8 cellular contexts compared by ENCODE assay signal in the genomic region with DNA sequence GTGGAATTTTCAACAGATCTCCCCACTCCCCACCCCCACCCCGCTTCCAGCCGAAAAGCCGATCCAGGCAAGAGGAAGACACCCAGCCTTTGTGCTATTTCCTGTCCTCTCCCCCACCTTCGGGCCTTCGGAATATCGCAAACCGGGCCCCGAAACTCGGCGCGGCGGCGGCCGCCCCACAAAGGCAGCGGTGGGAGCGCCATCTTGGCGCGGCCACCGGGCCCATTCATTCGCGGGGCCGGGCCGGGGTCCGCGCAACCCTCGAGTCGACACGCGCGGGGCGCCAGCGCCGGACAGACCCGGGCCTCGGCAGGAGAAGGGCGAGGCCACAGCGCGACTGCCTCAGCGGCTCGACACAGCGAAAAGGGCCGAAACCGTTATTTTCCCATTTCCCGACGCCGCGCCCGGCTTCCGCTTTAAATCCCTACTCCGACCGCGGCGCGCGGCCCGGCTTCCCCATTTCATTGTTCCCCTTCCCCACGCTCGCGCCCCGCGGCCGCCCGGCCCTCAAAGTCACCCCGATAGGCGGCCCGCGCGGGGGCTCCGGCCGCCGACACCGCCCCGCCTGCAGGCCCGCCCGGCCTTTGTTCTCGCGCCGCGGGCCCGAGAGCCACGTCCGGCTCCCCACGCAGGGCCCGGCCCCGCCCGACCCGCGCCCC. TPM values are rescaled to one million over a fixed set of nuclear protein-coding genes. Genes with fewer than 3 reads are reported as not detected.
DNase-seq lines count a peak whose midpoint lies in the region; ATAC-seq, FAIRE-seq and TF ChIP-seq lines count a peak whose summit lies in the region.

No MANE protein-coding gene starts in this region.

- H2BK20ac ChIP-seq in H1 (ENCODE audit: low read length) = no peak overlapping the region

- TF ChIP-seq CTCF in H1 (IDR thresholded peaks at IDR 0.05; ENCODE audit: control extremely low read depth in 1 of 3, insufficient read depth in 1 of 3, low read depth in 1 of 3, low read length in 3 of 3) (no peak), mesothelial cell of epicardium (IDR thresholded peaks at IDR 0.05; ENCODE audit: unreplicated experiment) (no peak), stomach (IDR thresholded peaks at IDR 0.05) (no peak)

- no peak overlapping the region for H3K23ac ChIP-seq in H1 (ENCODE audit: insufficient read length)

- no peak overlapping the region for H3K14ac ChIP-seq in H1 (ENCODE audit: insufficient read length)

- no peak for TF ChIP-seq EP300 in H1 (IDR thresholded peaks at IDR 0.05; ENCODE audit: borderline replicate concordance in 1 of 2, low read depth in 2 of 2, low read length in 2 of 2)
- no peak for TF ChIP-seq EP300 in stomach (IDR thresholded peaks at IDR 0.05)

- H3K36me3 ChIP-seq in H1 (ENCODE audit: control insufficient read depth in 2 of 4, insufficient read depth in 4 of 4, low read length in 3 of 4) (no peaks in the 10 kb centered on the region), stomach (peaks cover 0 to 2% (median under 1%) of the 10 kb centered on the region in 4 donors)

- peaks cover 18% of the 10 kb centered on the region for H3K36me3 Mint-ChIP-seq in activated CD4-positive, alpha-beta T cell treated with anti-CD3 and anti-CD28 coated beads, Interleukin-2, amount 10 ng/mL, durations not matched to agents 24 days and 14 days (ENCODE audit: low read depth)
- H3K36me3 Mint-ChIP-seq in mesothelial cell of epicardium = no peaks in the 10 kb centered on the region

- H2BK15ac ChIP-seq in H1 (ENCODE audit: low read length) = no peak overlapping the region

- no peak overlapping the region for H2AFZ ChIP-seq in H1 (ENCODE audit: low read length)

- peaks cover 9% of the 10 kb centered on the region in 2 experiments for H4K20me1 ChIP-seq in H1 (replicated peaks in 1 of 2; ENCODE audit: control insufficient read depth in 1 of 2, insufficient read depth in 2 of 2, low read length in 2 of 2)

- H3K4me1 Mint-ChIP-seq in activated CD4-positive, alpha-beta T cell treated with anti-CD3 and anti-CD28 coated beads, Interleukin-2, amount 10 ng/mL, durations not matched to agents 24 days and 14 days = peaks cover 35% of the 10 kb centered on the region
- peaks cover 39% of the 10 kb centered on the region for H3K4me1 Mint-ChIP-seq in mesothelial cell of epicardium

- peaks cover 44 to 51% of the 10 kb centered on the region in 2 experiments for H3K79me2 ChIP-seq in H1 (ENCODE audit: control insufficient read depth in 1 of 2, insufficient read depth in 2 of 2, low read length in 2 of 2)

- no peak for FAIRE-seq in H1 (lab: Jason Lieb, UNC)

- H3K4ac ChIP-seq in H1 (replicated peaks; ENCODE audit: insufficient read length, low read depth, low read length) = peak overlapping the region; percentile 69

- DNase-seq in ELR (ENCODE audit: low read depth) (peak; percentile 61), LHCN-M2 (ENCODE audit: low read depth) (peak; percentile 49), H1 (ENCODE audit: low read depth in 1 of 2, low spot score in 2 of 2) (no peak), mesothelial cell of epicardium (ENCODE audit: low spot score in 2 of 2, unreplicated experiment in 2 of 2) (peak in 1 of 2 experiments; percentile 62), stomach (peak; percentile 62), NCI-H526 treated with DMSO at 0.1 percent for 48 hours (lab: John Stamatoyannopoulos, UW) (no peak)
- peak; percentile 87 for DNase-seq in activated CD4-positive, alpha-beta T cell treated with anti-CD3 and anti-CD28 coated beads, Interleukin-2, amount 10 ng/mL, durations not matched to agents 24 days and 14 days

- TF ChIP-seq POLR2A in H1 (IDR thresholded peaks at IDR 0.05; ENCODE audit: control extremely low read depth in 1 of 2, low read depth in 2 of 2, low read length in 2 of 2) (peak in 1 of 2 experiments; percentile 42; a peak in 2 of 3 replicates), stomach (IDR thresholded peaks at IDR 0.05) (no peak)

- H3K27ac Mint-ChIP-seq in activated CD4-positive, alpha-beta T cell treated with anti-CD3 and anti-CD28 coated beads, Interleukin-2, amount 10 ng/mL, durations not matched to agents 24 days and 14 days = peak overlapping the region; percentile 86
- H3K27ac Mint-ChIP-seq in mesothelial cell of epicardium = peak overlapping the region; percentile 82

- peak overlapping the region; percentile 86 for H3K56ac ChIP-seq in H1 (replicated peaks; ENCODE audit: insufficient read length, low read depth, low read length)

- H3K4me3 ChIP-seq in H1 (ENCODE audit: extremely low read depth in 1 of 4, insufficient read depth in 2 of 4, low read depth in 3 of 4, low read length in 4 of 4) = peak overlapping the region; percentile 76 to 98 (median 89)
- peak overlapping the region; percentile 77 to 94 (median 86) for H3K4me3 ChIP-seq in stomach

- CTCF ChIA-PET in H1 (lab: Charles Lee; ENCODE audit: partially characterized antibody) = interaction anchor here (1.6 kb wide), 1 partner anchor 157 kb away, joined by 4 read pairs; no protein-coding TSS in a partner anchor

- POLR2A ChIA-PET in H1 (lab: Charles Lee; ENCODE audit: partially characterized antibody) = interaction anchor here (0.8 to 4.9 kb wide), 8 partner anchors 10 to 110 kb away, joined by 3 to 32 read pairs (median 16); a partner anchor contains a TSS

- 0% methylated on average over 54 of the region's 88 CpGs; no CpG with 5 or more reads in 1 of the 2 experiments for WGBS in H1 (ENCODE audit: extremely low coverage in 1 of 2, insufficient coverage in 1 of 2, insufficient read length in 1 of 2, insufficient replicate concordance in 2 of 2, low coverage in 1 of 2, low lambda C conversion rate in 2 of 2, missing lambda C conversion rate in 1 of 2), 2 experiments
- WGBS in stomach, 5 donors = 0 to 1% (median 0%) methylated on average over 7 to 88 of the region's 88 CpGs

- peak overlapping the region; percentile 98 for H4K91ac ChIP-seq in H1 (replicated peaks; ENCODE audit: insufficient read length, low read length)

- no peaks in the 10 kb centered on the region; the same call in 1 of the 2 replicates for H3K79me1 ChIP-seq in H1 (ENCODE audit: low read depth, low read length)

- H3K4me1 ChIP-seq in H1 (replicated peaks in 1 of 4; ENCODE audit: control insufficient read depth in 3 of 4, insufficient read depth in 4 of 4, low read length in 3 of 4) (peaks cover 0 to 18% (median 13%) of the 10 kb centered on the region in 4 experiments; a peak in 6 of 7 replicates), stomach (peaks cover 29 to 80% (median 69%) of the 10 kb centered on the region in 4 donors)

- no peaks in the 10 kb centered on the region for H3K9me3 Mint-ChIP-seq in activated CD4-positive, alpha-beta T cell treated with anti-CD3 and anti-CD28 coated beads, Interleukin-2, amount 10 ng/mL, durations not matched to agents 24 days and 14 days
- H3K9me3 Mint-ChIP-seq in mesothelial cell of epicardium = no peaks in the 10 kb centered on the region

- H3K9ac ChIP-seq in H1 (replicated peaks in 1 of 4; ENCODE audit: extremely low read depth in 1 of 4, low read depth in 3 of 4, low read length in 3 of 4) = peak overlapping the region; percentile 70 to 94 (median 88)

- H3K4me3 Mint-ChIP-seq in activated CD4-positive, alpha-beta T cell treated with anti-CD3 and anti-CD28 coated beads, Interleukin-2, amount 10 ng/mL, durations not matched to agents 24 days and 14 days = peak overlapping the region; percentile 82
- H3K4me3 Mint-ChIP-seq in mesothelial cell of epicardium = peak overlapping the region; percentile 82

- ATAC-seq in GM21619 (IDR thresholded peaks at IDR 0.05; ENCODE audit: unreplicated experiment) = peak; percentile 13

- peak overlapping the region; percentile 87 for H3K18ac ChIP-seq in H1 (ENCODE audit: extremely low read depth, low read length)

- 0 out of 2 replicates have a peak overlapping the region, but pooled peaks have one; percentile 66 for H2BK5ac ChIP-seq in H1 (ENCODE audit: low read depth, low read length)

- H4K8ac ChIP-seq in H1 (ENCODE audit: extremely low read depth, insufficient read depth, low read length) = peak overlapping the region; percentile 96

- H3K23me2 ChIP-seq in H1 (ENCODE audit: low read depth, low read length) = peaks cover 7% of the 10 kb centered on the region; the same call in 1 of the 2 replicates

- H3K27me3 ChIP-seq in H1 (replicated peaks in 1 of 4; ENCODE audit: control insufficient read depth in 3 of 4, extremely low read depth in 1 of 4, insufficient read depth in 3 of 4, low read length in 3 of 4) (no peaks in the 10 kb centered on the region; a peak in 3 of 7 replicates), stomach (peaks cover 0 to 12% (median 0%) of the 10 kb centered on the region in 3 donors)

- peaks cover under 1% of the 10 kb centered on the region for H3K27me3 Mint-ChIP-seq in activated CD4-positive, alpha-beta T cell treated with anti-CD3 and anti-CD28 coated beads, Interleukin-2, amount 10 ng/mL, durations not matched to agents 24 days and 14 days
- peaks cover 5% of the 10 kb centered on the region for H3K27me3 Mint-ChIP-seq in mesothelial cell of epicardium (ENCODE audit: low read depth)

- intact Hi-C loops in activated CD4-positive, alpha-beta T cell treated with anti-CD3 and anti-CD28 coated beads, Interleukin-2, amount 10 ng/mL, durations not matched to agents 24 days and 14 days (cut with micrococcal nuclease) = loop anchor here (2.0 to 5.0 kb wide), 3 partner anchors 19 to 113 kb away; a partner anchor contains a TSS
- intact Hi-C loops in stomach (cut with DNase I; ENCODE audit: low total_unique reads) = no loop called here

- TF ChIP-seq RAD21 in H1 (IDR thresholded peaks at IDR 0.05 in 1 of 2, conservative IDR thresholded peaks at IDR 0.05 in 1 of 2; ENCODE audit: low read depth in 2 of 2, low read length in 2 of 2) = no peak

- peak overlapping the region; percentile 55; the same call in 1 of the 2 replicates for H3K27ac ChIP-seq in H1 (ENCODE audit: low read depth, low read length)
- peak overlapping the region; percentile 87 to 100 (median 96) for H3K27ac ChIP-seq in stomach

- no peak overlapping the region for H2AK5ac ChIP-seq in H1 (ENCODE audit: low read depth, low read length)

- H2BK120ac ChIP-seq in H1 (replicated peaks; ENCODE audit: low read depth, low read length) = peak overlapping the region; percentile 72

- no peak overlapping the region for H2BK12ac ChIP-seq in H1 (ENCODE audit: low read depth, low read length)

- no peak overlapping the region for H4K5ac ChIP-seq in H1 (ENCODE audit: insufficient read length, low read depth, low read length)

- H3K4me2 ChIP-seq in H1 (ENCODE audit: insufficient read depth in 1 of 2, low read depth in 2 of 2, low read length in 2 of 2) = peak overlapping the region; percentile 65 to 73

- H3K9me3 ChIP-seq in H1 (ENCODE audit: insufficient read depth in 2 of 2, low read depth in 1 of 2, low read length in 1 of 2) = no peaks in the 10 kb centered on the region
- no peaks in the 10 kb centered on the region for H3K9me3 ChIP-seq in stomach

RNA-seq across cellular contexts. Expression of a gene that starts 0.9 kb away (rescaled TPM):
- 81.9 and 99.8 TPM in 2 replicates for total RNA-seq in LHCN-M2 (2014; rRNA removed)
- polyA plus RNA-seq in LHCN-M2 (2012) = 470 TPM
- 403 and 422 TPM in 2 replicates for total RNA-seq in activated CD4-positive, alpha-beta T cell treated with anti-CD3 and anti-CD28 coated beads, Interleukin-2, amount 10 ng/mL, durations not matched to agents 24 days and 14 days
- 382 and 394 TPM in 2 replicates for total RNA-seq in H1 (2021; fragmentation: NEBNext Ultra II Directional; extraction: Animal tissue kit (Norgen Biotek cat#: 25700))
- 343 and 372 TPM in 2 replicates for polyA plus RNA-seq in H1 (2011; rRNA removed)
- 391 TPM for polyA plus RNA-seq in H1 (2011; cell fraction: cytosol; rRNA removed)
- 286 TPM for polyA plus RNA-seq in H1 (2011; cell fraction: nucleus; rRNA removed)
- 256 to 341 TPM (median 318 TPM) in 4 replicates for polyA plus RNA-seq in H1 (2012, experiment 1 of 2)
- 110 TPM for polyA plus RNA-seq in H1 (2012, experiment 2 of 2)
- polyA plus RNA-seq in H1 (2013, experiment 1 of 2) = 180 TPM
- polyA plus RNA-seq in H1 (2013, experiment 2 of 2) = 186 TPM
- 482 and 536 TPM in 2 replicates for polyA minus RNA-seq in H1 (2011; rRNA and poly(A)+ RNA removed)
- polyA minus RNA-seq in H1 (2011; cell fraction: cytosol; rRNA and poly(A)+ RNA removed) = 250 TPM
- 104 TPM for polyA minus RNA-seq in H1 (2011; cell fraction: nucleus; rRNA and poly(A)+ RNA removed)
- 272 to 289 TPM (median 283 TPM) in 3 replicates for total RNA-seq in mesothelial cell of epicardium
- 100 to 1,000 TPM in 4 of 5 donors, 10 to 100 TPM in 1; 49.6 to 195 (median 124) TPM for total RNA-seq in stomach
- polyA plus RNA-seq in stomach = 100 to 1,000 TPM in 2 of 3 donors, 10 to 100 TPM in 1; 66.2 to 146 (median 126) TPM

RNA-seq across cellular contexts. Expression of a gene that starts 25.1 kb away (rescaled TPM):
- total RNA-seq in LHCN-M2 (2014; rRNA removed) (0.11 TPM in 1 of 2 replicates, not detected in the other), mesothelial cell of epicardium (1.6 to 2.7 TPM (median 1.9 TPM) in 3 replicates), stomach (not detected)
- 0.11 TPM for polyA plus RNA-seq in LHCN-M2 (2012)
- 0.59 TPM in 1 of 2 replicates, not detected in the other for total RNA-seq in activated CD4-positive, alpha-beta T cell treated with anti-CD3 and anti-CD28 coated beads, Interleukin-2, amount 10 ng/mL, durations not matched to agents 24 days and 14 days
- total RNA-seq in H1 (2021; fragmentation: NEBNext Ultra II Directional; extraction: Animal tissue kit (Norgen Biotek cat#: 25700)) = 0.92 and 1.3 TPM in 2 replicates
- polyA plus RNA-seq in H1 (2011; rRNA removed) (0.54 and 0.96 TPM in 2 replicates), stomach (1 to 10 TPM; 1.4 to 5.7 (median 2.6) TPM)
- polyA plus RNA-seq in H1 (2011; cell fraction: cytosol; rRNA removed) = 1.4 TPM
- polyA plus RNA-seq in H1 (2011; cell fraction: nucleus; rRNA removed) = 4.8 TPM
- 1.3 to 1.9 TPM (median 1.7 TPM) in 4 replicates for polyA plus RNA-seq in H1 (2012, experiment 1 of 2)
- polyA plus RNA-seq in H1 (2012, experiment 2 of 2) = 0.84 TPM
- polyA plus RNA-seq in H1 (2013, experiment 1 of 2) = 0.65 TPM
- 0.63 TPM for polyA plus RNA-seq in H1 (2013, experiment 2 of 2)
- polyA minus RNA-seq in H1 (2011; rRNA and poly(A)+ RNA removed) = 0.09 and 0.15 TPM in 2 replicates
- polyA minus RNA-seq in H1 (2011; cell fraction: cytosol; rRNA and poly(A)+ RNA removed) = not detected
- polyA minus RNA-seq in H1 (2011; cell fraction: nucleus; rRNA and poly(A)+ RNA removed) = 1.5 TPM

RNA-seq across cellular contexts. Expression of a gene that starts 29.1 kb away (rescaled TPM):
- 0.52 and 0.64 TPM in 2 replicates for total RNA-seq in LHCN-M2 (2014; rRNA removed)
- 0.12 TPM for polyA plus RNA-seq in LHCN-M2 (2012)
- total RNA-seq in activated CD4-positive, alpha-beta T cell treated with anti-CD3 and anti-CD28 coated beads, Interleukin-2, amount 10 ng/mL, durations not matched to agents 24 days and 14 days = 1.1 and 3.1 TPM in 2 replicates
- total RNA-seq in H1 (2021; fragmentation: NEBNext Ultra II Directional; extraction: Animal tissue kit (Norgen Biotek cat#: 25700)) = 14.6 and 15.0 TPM in 2 replicates
- polyA plus RNA-seq in H1 (2011; rRNA removed) = 30.2 and 46.3 TPM in 2 replicates
- polyA plus RNA-seq in H1 (2011; cell fraction: cytosol; rRNA removed) = 20.9 TPM
- polyA plus RNA-seq in H1 (2011; cell fraction: nucleus; rRNA removed) = 36.1 TPM
- 8.4 to 15.3 TPM (median 14.6 TPM) in 4 replicates for polyA plus RNA-seq in H1 (2012, experiment 1 of 2)
- 15.3 TPM for polyA plus RNA-seq in H1 (2012, experiment 2 of 2)
- 21.5 TPM for polyA plus RNA-seq in H1 (2013, experiment 1 of 2)
- polyA plus RNA-seq in H1 (2013, experiment 2 of 2) = 22.3 TPM
- 5.1 and 6.6 TPM in 2 replicates for polyA minus RNA-seq in H1 (2011; rRNA and poly(A)+ RNA removed)
- polyA minus RNA-seq in H1 (2011; cell fraction: cytosol; rRNA and poly(A)+ RNA removed) = 6.2 TPM
- polyA minus RNA-seq in H1 (2011; cell fraction: nucleus; rRNA and poly(A)+ RNA removed) = 11.6 TPM
- 2.1 to 2.8 TPM (median 2.5 TPM) in 3 replicates for total RNA-seq in mesothelial cell of epicardium
- 1 to 10 TPM in 1 of 5 donors, not detected in 4; 9.8 TPM for total RNA-seq in stomach
- 10 to 100 TPM in 1 of 3 donors, 1 to 10 TPM in 2; 5.0 to 10.4 (median 6.2) TPM for polyA plus RNA-seq in stomach

Comparison
In these comparisons a context has a peak if more than half of its experiments do, and no peak if none do; other contexts are left out.
1. DNase-seq: peak in ELR (single experiment), LHCN-M2 (single experiment), activated CD4-positive, alpha-beta T cell treated with anti-CD3 and anti-CD28 coated beads, Interleukin-2, amount 10 ng/mL, durations not matched to agents 24 days and 14 days (single experiment) and stomach (single experiment); none in H1 (0 of 2) and NCI-H526 treated with DMSO at 0.1 percent for 48 hours (single experiment).